ENCODE assay signal across 2 cellular contexts in genomic region chr10:14574291-14574690, GRCh38.
TF ChIP-seq lines count a peak whose summit lies in the region.

No MANE protein-coding gene starts in this region.

TF ChIP-seq in SK-N-SH, 30 proteins besides CTCF, POLR2A, EP300 and RAD21 (continued from another document):
- TF ChIP-seq USF1 (IDR thresholded peaks at IDR 0.05; ENCODE audit: borderline replicate concordance, low read depth) (no peak), ZBTB33 (IDR thresholded peaks at IDR 0.05; ENCODE audit: borderline replicate concordance, low read depth) (no peak), RCOR1 (IDR thresholded peaks at IDR 0.05; ENCODE audit: low read length) (no peak), FOSL2 (IDR thresholded peaks at IDR 0.05; ENCODE audit: borderline replicate concordance, low read depth) (no peak), GABPA (IDR thresholded peaks at IDR 0.05; ENCODE audit: low read depth) (no peak), YY1 (IDR thresholded peaks at IDR 0.05; ENCODE audit: low read depth) (no peak), NFIC (IDR thresholded peaks at IDR 0.05; ENCODE audit: borderline replicate concordance) (no peak)

TF ChIP-seq in SK-N-SH treated with all-trans-retinoic acid at 6 μM for 48 hours, 23 proteins besides CTCF, POLR2A, EP300 and RAD21 (continued from another document):
- TF ChIP-seq, protein P1, sequence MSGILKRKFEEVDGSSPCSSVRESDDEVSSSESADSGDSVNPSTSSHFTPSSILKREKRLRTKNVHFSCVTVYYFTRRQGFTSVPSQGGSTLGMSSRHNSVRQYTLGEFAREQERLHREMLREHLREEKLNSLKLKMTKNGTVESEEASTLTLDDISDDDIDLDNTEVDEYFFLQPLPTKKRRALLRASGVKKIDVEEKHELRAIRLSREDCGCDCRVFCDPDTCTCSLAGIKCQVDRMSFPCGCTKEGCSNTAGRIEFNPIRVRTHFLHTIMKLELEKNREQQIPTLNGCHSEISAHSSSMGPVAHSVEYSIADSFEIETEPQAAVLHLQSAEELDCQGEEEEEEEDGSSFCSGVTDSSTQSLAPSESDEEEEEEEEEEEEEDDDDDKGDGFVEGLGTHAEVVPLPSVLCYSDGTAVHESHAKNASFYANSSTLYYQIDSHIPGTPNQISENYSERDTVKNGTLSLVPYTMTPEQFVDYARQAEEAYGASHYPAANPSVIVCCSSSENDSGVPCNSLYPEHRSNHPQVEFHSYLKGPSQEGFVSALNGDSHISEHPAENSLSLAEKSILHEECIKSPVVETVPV (CRISPR knock-in tag; IDR thresholded peaks at IDR 0.05): no peak
- TF ChIP-seq ZNF70 (CRISPR knock-in tag; IDR thresholded peaks at IDR 0.05) (no peak), ZFP30 (CRISPR knock-in tag; IDR thresholded peaks at IDR 0.05) (no peak), TSHZ2 (CRISPR knock-in tag; IDR thresholded peaks at IDR 0.05) (no peak), CREB5 (CRISPR knock-in tag; IDR thresholded peaks at IDR 0.05; ENCODE audit: low read depth) (no peak)
